In genomic region chr6:43547202-43547601, GRCh38 we compare ENCODE assay signal across 33 cellular contexts. TPM values are rescaled to one million over a fixed set of nuclear protein-coding genes. Genes with fewer than 3 reads are reported as not detected.
DNase-seq lines count a peak whose midpoint lies in the region; ATAC-seq and TF ChIP-seq lines count a peak whose summit lies in the region.
"Had no signal": no experiment of that assay in that cellular context is flagged by ENCODE, and none has a peak within 500 bp of the region (broad histone marks: within the 10 kb centered on the region; RNA-seq: fewer than 3 reads in every experiment).

No MANE protein-coding gene starts in this region.

- TF ChIP-seq POLR2A in NB4 (IDR thresholded peaks at IDR 0.05; ENCODE audit: extremely low read depth, insufficient read length), result no peak

- POLR2A ChIA-PET in CD8-positive, alpha-beta T cell (lab: Charles Lee), result no interaction called here

- no peaks in the 10 kb centered on the region for H3K9me3 ChIP-seq in CD8-positive, alpha-beta T cell (ENCODE audit: low read length)
- H3K9me3 ChIP-seq in mesenchymal stem cell (ENCODE audit: control insufficient read depth, low read length), result no peaks in the 10 kb centered on the region
- H3K9me3 ChIP-seq: adrenal gland, BLaER1, body of pancreas, esophagus squamous epithelium, heart right ventricle, psoas muscle, transverse colon had no signal

- H3K4me3 Mint-ChIP-seq in CD8-positive, alpha-beta T cell, result no peak overlapping the region
- H3K4me3 Mint-ChIP-seq: activated CD4-positive, alpha-beta T cell treated with anti-CD3 and anti-CD28 coated beads, Interleukin-2, amount 10 ng/mL, durations not matched to agents 24 days and 14 days; activated naive CD4-positive, alpha-beta T cell treated with anti-CD3 and anti-CD28 coated beads for 36 hours; naive thymus-derived CD8-positive, alpha-beta T cell had no signal

- H3K79me1 ChIP-seq in mesenchymal stem cell (replicated peaks; ENCODE audit: low read length, poor library complexity, severe bottlenecking), result no peaks in the 10 kb centered on the region

- H2AFZ ChIP-seq in mesenchymal stem cell (ENCODE audit: low read depth, low read length), result no peak overlapping the region

- no peak overlapping the region for H3K18ac ChIP-seq in mesenchymal stem cell (ENCODE audit: low read depth in 1 of 2, low read length in 2 of 2)

- no peak overlapping the region for H3K27ac ChIP-seq in CD8-positive, alpha-beta T cell (ENCODE audit: low read depth, low read length)
- H3K27ac ChIP-seq in mesenchymal stem cell (ENCODE audit: low read length, poor library complexity, severe bottlenecking), result no peak overlapping the region
- H3K27ac ChIP-seq: adrenal gland, BLaER1, body of pancreas, esophagus squamous epithelium, heart right ventricle, psoas muscle, transverse colon, WERI-Rb-1 had no signal

- TF ChIP-seq CTCF in CD8-positive, alpha-beta T cell (IDR thresholded peaks at IDR 0.05), result no peak
- no peak for TF ChIP-seq CTCF in GM13976 (IDR thresholded peaks at IDR 0.05; ENCODE audit: borderline replicate concordance, control extremely low read depth, extremely low read depth, insufficient read depth, missing control alignments)
- TF ChIP-seq CTCF in NB4 (IDR thresholded peaks at IDR 0.05; ENCODE audit: low read depth, low read length), result no peak

- no peak overlapping the region for H4K8ac ChIP-seq in mesenchymal stem cell (ENCODE audit: low read length)

- no peak overlapping the region for H3K4me3 ChIP-seq in CD8-positive, alpha-beta T cell (ENCODE audit: low read depth, low read length)
- H3K4me3 ChIP-seq in NB4 (ENCODE audit: low read depth, low read length) (no peak overlapping the region), mesenchymal stem cell (ENCODE audit: insufficient read depth in 1 of 2, low read depth in 1 of 2, low read length in 2 of 2) (no peak overlapping the region)
- H3K4me3 ChIP-seq: adrenal gland, BLaER1, body of pancreas, esophagus squamous epithelium, heart right ventricle, psoas muscle, transverse colon had no signal

- peaks cover 86% of the 10 kb centered on the region for H3K36me3 Mint-ChIP-seq in CD8-positive, alpha-beta T cell

- no peaks in the 10 kb centered on the region for H3K27me3 ChIP-seq in CD8-positive, alpha-beta T cell (ENCODE audit: insufficient read depth, low read length)
- no peaks in the 10 kb centered on the region for H3K27me3 ChIP-seq in mesenchymal stem cell (ENCODE audit: control insufficient read depth in 1 of 2, insufficient read depth in 1 of 2, low read length in 2 of 2)
- H3K27me3 ChIP-seq: adrenal gland, BLaER1, body of pancreas, esophagus squamous epithelium, heart right ventricle, transverse colon had no signal

- H2BK12ac ChIP-seq in mesenchymal stem cell (ENCODE audit: low read length in 2 of 2), result no peak overlapping the region

- H4K91ac ChIP-seq in mesenchymal stem cell (ENCODE audit: low read length), result peak overlapping the region; percentile 39

- WGBS in mesenchymal stem cell, result no CpG with 5 or more reads among the region's 1 CpG

- ATAC-seq in CD8-positive, alpha-beta T cell, result no peak
- no peak for ATAC-seq in HG03095 (IDR thresholded peaks at IDR 0.05; ENCODE audit: unreplicated experiment)
- ATAC-seq: body of pancreas; heart right ventricle; naive thymus-derived CD8-positive, alpha-beta T cell; psoas muscle; sciatic nerve had no signal

- H3K4me2 ChIP-seq in mesenchymal stem cell (ENCODE audit: low read length, poor library complexity, severe bottlenecking), result no peak overlapping the region
- H3K4me2 ChIP-seq: BLaER1 had no signal

- H3K4ac ChIP-seq in mesenchymal stem cell (ENCODE audit: low read depth in 1 of 2, low read length in 2 of 2), result no peak overlapping the region

- no peak for DNase-seq in CD8-positive, alpha-beta T cell
- DNase-seq in GM13976 (ENCODE audit: low spot score) (peak; percentile 45), NB4 (ENCODE audit: low read depth) (peak; percentile 23), mesenchymal stem cell (no peak), iPS-NIHi11 (ENCODE audit: low spot score) (no peak), NCI-H1436 treated with DMSO at 0.1 percent for 48 hours (lab: John Stamatoyannopoulos, UW) (no peak)
- DNase-seq: activated CD4-positive, alpha-beta T cell treated with anti-CD3 and anti-CD28 coated beads, Interleukin-2, amount 10 ng/mL, durations not matched to agents 24 days and 14 days; activated naive CD4-positive, alpha-beta T cell treated with anti-CD3 and anti-CD28 coated beads for 36 hours; activated T-cell treated with anti-CD3 and anti-CD28 coated beads, Interleukin-2, amount 50 U/mL, for 48 hours; adrenal gland; body of pancreas; cerebellar nuclear complex; dermis blood vessel endothelial cell; DMS53; esophagus squamous epithelium; foreskin melanocyte; heart right ventricle; naive thymus-derived CD8-positive, alpha-beta T cell; NCI-H1092; NCI-H187 treated with DMSO at 0.1 percent for 48 hours; NCI-H2171; nucleus accumbens; psoas muscle; stimulated activated CD4-positive, alpha-beta T cell treated with anti-CD3 and anti-CD28 coated beads, Interleukin-12 subunit alpha, Interleukin-12 subunit beta, amount 100 ng/mL, for 4 hours; stimulated activated CD4-positive, alpha-beta T cell treated with anti-CD3 and anti-CD28 coated beads, Interleukin-4, amount 100 ng/mL, for 1 hour; SW 1271; T1000; transverse colon; WERI-Rb-1 had no signal

- H2BK15ac ChIP-seq in mesenchymal stem cell (ENCODE audit: low read depth, poor library complexity, severe bottlenecking), result no peak overlapping the region

- H3K9me3 Mint-ChIP-seq in CD8-positive, alpha-beta T cell, result no peaks in the 10 kb centered on the region
- H3K9me3 Mint-ChIP-seq: activated CD4-positive, alpha-beta T cell treated with anti-CD3 and anti-CD28 coated beads, Interleukin-2, amount 10 ng/mL, durations not matched to agents 24 days and 14 days; activated naive CD4-positive, alpha-beta T cell treated with anti-CD3 and anti-CD28 coated beads for 36 hours; naive thymus-derived CD8-positive, alpha-beta T cell had no signal

- H2BK5ac ChIP-seq in mesenchymal stem cell (ENCODE audit: low read depth, low read length, poor library complexity, severe bottlenecking), result no peak overlapping the region

- CTCF ChIA-PET in CD8-positive, alpha-beta T cell (lab: Charles Lee), result interaction anchor here (0.9 kb wide), 1 partner anchor 27 kb away, joined by 3 read pairs; no protein-coding TSS in a partner anchor

- peak overlapping the region; percentile 7 for H3K27ac Mint-ChIP-seq in CD8-positive, alpha-beta T cell
- H3K27ac Mint-ChIP-seq: activated CD4-positive, alpha-beta T cell treated with anti-CD3 and anti-CD28 coated beads, Interleukin-2, amount 10 ng/mL, durations not matched to agents 24 days and 14 days; activated naive CD4-positive, alpha-beta T cell treated with anti-CD3 and anti-CD28 coated beads for 36 hours had no signal

- no peak overlapping the region for H3K9ac ChIP-seq in mesenchymal stem cell (ENCODE audit: low read length)
- H3K9ac ChIP-seq: BLaER1 had no signal

- H3K4me1 ChIP-seq in CD8-positive, alpha-beta T cell (ENCODE audit: insufficient read depth, low read length), result no peaks in the 10 kb centered on the region
- no peaks in the 10 kb centered on the region for H3K4me1 ChIP-seq in mesenchymal stem cell (ENCODE audit: control insufficient read depth, insufficient read depth, low read depth, low read length)
- H3K4me1 ChIP-seq: adrenal gland, BLaER1, body of pancreas, esophagus squamous epithelium, heart right ventricle, psoas muscle, transverse colon had no signal

- H3K23ac ChIP-seq in mesenchymal stem cell (ENCODE audit: low read length in 2 of 2), result no peak overlapping the region

- H2BK120ac ChIP-seq in mesenchymal stem cell (ENCODE audit: low read depth, low read length), result no peak overlapping the region

- peaks cover 2% of the 10 kb centered on the region for H3K4me1 Mint-ChIP-seq in CD8-positive, alpha-beta T cell (ENCODE audit: low read depth)

- intact Hi-C loops in CD8-positive, alpha-beta T cell (cut with DNase I, micrococcal nuclease), result no loop called here

- in situ Hi-C loops in GM13976 (cut with MboI; ENCODE audit: low sequenced_read_pairs, unreplicated experiment), result no loop called here

- H2AK5ac ChIP-seq in mesenchymal stem cell (ENCODE audit: low read length, severe bottlenecking), result no peak overlapping the region

- peaks cover 50% of the 10 kb centered on the region for H3K36me3 ChIP-seq in CD8-positive, alpha-beta T cell (ENCODE audit: insufficient read depth, low read length)
- H3K36me3 ChIP-seq in mesenchymal stem cell (ENCODE audit: control insufficient read depth in 1 of 2, insufficient read depth in 2 of 2, low read depth in 1 of 2, low read length in 2 of 2), result peaks cover 37 to 94% of the 10 kb centered on the region in 2 experiments

- no peak overlapping the region for H3K14ac ChIP-seq in mesenchymal stem cell (ENCODE audit: low read length in 2 of 2)

- no peaks in the 10 kb centered on the region for H3K27me3 Mint-ChIP-seq in CD8-positive, alpha-beta T cell (ENCODE audit: low read depth)
- H3K27me3 Mint-ChIP-seq: activated CD4-positive, alpha-beta T cell treated with anti-CD3 and anti-CD28 coated beads, Interleukin-2, amount 10 ng/mL, durations not matched to agents 24 days and 14 days; naive thymus-derived CD8-positive, alpha-beta T cell had no signal

RNA-seq across cellular contexts. Expression of gene XPO5, which starts 28.6 kb away (rescaled TPM):
- total RNA-seq in CD8-positive, alpha-beta T cell, result 10 to 100 TPM; 29.6 to 39.9 TPM
- 15.2 TPM for polyA plus RNA-seq in mesenchymal stem cell (2013, experiment 1 of 2)
- 12.9 TPM for polyA plus RNA-seq in mesenchymal stem cell (2013, experiment 2 of 2)

RNA-seq across cellular contexts. Expression of gene POLH, which starts 28.8 kb away (rescaled TPM):
- total RNA-seq in CD8-positive, alpha-beta T cell, result 1 to 10 TPM; 3.4 to 3.7 TPM
- 10.5 TPM for polyA plus RNA-seq in mesenchymal stem cell (2013, experiment 1 of 2)
- polyA plus RNA-seq in mesenchymal stem cell (2013, experiment 2 of 2), result 10.3 TPM

RNA-seq across cellular contexts. Expression of gene POLR1C, which starts 30.3 kb away (rescaled TPM):
- total RNA-seq in CD8-positive, alpha-beta T cell, result 10 to 100 TPM; 73.9 to 74.0 TPM
- 17.0 TPM for polyA plus RNA-seq in mesenchymal stem cell (2013, experiment 1 of 2)
- polyA plus RNA-seq in mesenchymal stem cell (2013, experiment 2 of 2), result 17.3 TPM

RNA-seq across cellular contexts. Expression of gene YIPF3, which starts 30.5 kb away (rescaled TPM):
- total RNA-seq in CD8-positive, alpha-beta T cell, result 10 to 100 TPM; 51.0 to 52.5 TPM
- polyA plus RNA-seq in mesenchymal stem cell (2013, experiment 1 of 2), result 171 TPM
- polyA plus RNA-seq in mesenchymal stem cell (2013, experiment 2 of 2), result 170 TPM

RNA-seq across cellular contexts. Expression of gene LRRC73, which starts 37.1 kb away (rescaled TPM):
- under 1 TPM; 0.56 to 0.90 TPM for total RNA-seq in CD8-positive, alpha-beta T cell
- 0.44 TPM for polyA plus RNA-seq in mesenchymal stem cell (2013, experiment 1 of 2)
- 0.52 TPM for polyA plus RNA-seq in mesenchymal stem cell (2013, experiment 2 of 2)
- total RNA-seq: body of pancreas, kidney epithelial cell had no signal
- polyA plus RNA-seq: naive thymus-derived CD8-positive, alpha-beta T cell had no signal

Comparison
In these comparisons a context has a peak if more than half of its experiments do, and no peak if none do; other contexts are left out.
1. DNase-seq: peak in GM13976 (single experiment) and NB4 (single experiment); none in CD8-positive, alpha-beta T cell (0 of 7), mesenchymal stem cell (single experiment), iPS-NIHi11 (single experiment) and NCI-H1436 treated with DMSO at 0.1 percent for 48 hours (single experiment).